Comparison of ENCODE assay signal across 1 cellular context in genomic region chr2:97678217-97678762, GRCh38.
TF ChIP-seq lines count a peak whose summit lies in the region.

No MANE protein-coding gene starts in this region.

TF ChIP-seq in GM12878, 131 proteins besides CTCF, POLR2A, EP300 and RAD21:
- TF ChIP-seq SMAD5 (IDR thresholded peaks at IDR 0.05; ENCODE audit: low read depth) (no peak), RELA (IDR thresholded peaks at IDR 0.05; ENCODE audit: borderline replicate concordance, partially characterized antibody) (no peak), ZBED1 (IDR thresholded peaks at IDR 0.05; ENCODE audit: borderline replicate concordance) (no peak)
